Comparison of ENCODE assay signal across 22 cellular contexts in the genomic region with DNA sequence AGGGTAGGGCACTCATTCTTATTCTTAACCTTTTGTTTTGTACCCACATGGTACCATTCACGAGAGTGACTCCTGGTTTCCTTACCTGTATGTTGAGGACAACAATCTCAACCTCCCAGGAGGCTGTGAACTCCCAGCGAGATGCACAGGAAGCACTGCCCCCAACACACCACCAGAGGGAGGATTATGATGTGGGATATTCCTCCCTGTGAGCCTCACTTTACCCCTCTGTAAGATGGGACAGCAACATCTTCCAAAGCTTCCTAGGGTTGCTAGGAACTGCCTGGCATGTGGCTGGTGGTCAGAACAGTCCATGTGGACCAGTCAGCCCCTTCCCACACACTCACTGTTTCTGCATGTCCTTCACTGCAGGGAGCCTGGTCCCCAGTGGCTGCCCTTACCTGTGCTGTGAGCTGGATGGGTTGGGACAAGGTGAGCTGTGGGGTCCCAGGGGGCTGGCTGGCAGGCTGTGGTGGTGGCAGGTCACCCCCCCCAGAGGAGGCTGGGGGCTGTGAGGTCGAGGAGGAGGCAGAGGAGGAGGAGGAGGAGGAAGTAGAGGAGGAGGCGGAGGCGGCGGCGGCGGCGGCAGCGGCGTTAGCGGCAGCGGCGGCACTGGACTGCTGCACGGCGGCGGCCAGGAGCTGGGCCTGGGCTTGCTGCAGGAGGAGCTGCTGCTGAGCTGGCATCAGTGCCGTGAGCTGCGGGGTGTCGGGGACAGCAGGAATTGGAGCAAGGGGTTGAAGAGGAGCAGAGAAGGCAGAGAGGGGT.
A peak's percentile ranks its signal among the peaks of the same experiment; 100 is the strongest.
DNase-seq lines count a peak whose midpoint lies in the region; ATAC-seq and TF ChIP-seq lines count a peak whose summit lies in the region.
"Had no signal": no experiment of that assay in that cellular context is flagged by ENCODE, and none has a peak within 500 bp of the region (broad histone marks: within the 10 kb centered on the region; RNA-seq: fewer than 3 reads in every experiment).

No MANE protein-coding gene starts in this region.

- H3K4me2 ChIP-seq in Loucy (ENCODE audit: low read depth, low read length, poor library complexity, severe bottlenecking): no peak overlapping the region

- no peaks in the 10 kb centered on the region for H3K27me3 Mint-ChIP-seq in stimulated activated memory B cell treated with anti-CD40 and anti-IgM and Interleukin-4, amounts not matched to agents 10 μg/mL and 1 μg/mL and 100 μg/mL, for 72 hours
- H3K27me3 Mint-ChIP-seq: activated CD4-positive, alpha-beta T cell treated with anti-CD3 and anti-CD28 coated beads for 36 hours; dendritic cell treated with granulocyte-macrophage colony-stimulating factor and Interleukin-4, amounts not matched to agents 40 ng/mL and 50 ng/mL, for 4 days; T-cell had no signal

- H3K9ac ChIP-seq in Loucy (ENCODE audit: low read depth, low read length, poor library complexity, severe bottlenecking): no peak overlapping the region

- peaks cover 14% of the 10 kb centered on the region for H3K4me1 ChIP-seq in Loucy (ENCODE audit: insufficient read depth, low read length, poor library complexity, severe bottlenecking)

- H3K9me3 Mint-ChIP-seq in stimulated activated memory B cell treated with anti-CD40 and anti-IgM and Interleukin-4, amounts not matched to agents 10 μg/mL and 1 μg/mL and 100 μg/mL, for 72 hours: no peaks in the 10 kb centered on the region
- H3K9me3 Mint-ChIP-seq: activated T-cell treated with anti-CD3 and anti-CD28 coated beads, Interleukin-2, amount 50 U/mL, for 4 hours; dendritic cell treated with granulocyte-macrophage colony-stimulating factor and Interleukin-4, amounts not matched to agents 40 ng/mL and 50 ng/mL, for 4 days; nephron progenitor cell; T-cell had no signal

- ATAC-seq in stimulated activated memory B cell treated with anti-CD40 and anti-IgM and Interleukin-4, amounts not matched to agents 10 μg/mL and 1 μg/mL and 100 μg/mL, for 72 hours: no peak
- ATAC-seq in activated CD4-positive, CD25-positive, alpha-beta regulatory T cell treated with anti-CD3 and anti-CD28 coated beads, Interleukin-2, amount 50 U/mL, for 24 hours: no peak
- ATAC-seq: activated CD4-positive, alpha-beta T cell treated with anti-CD3 and anti-CD28 coated beads for 36 hours; activated T-cell treated with anti-CD3 and anti-CD28 coated beads, Interleukin-2, amount 50 U/mL, for 4 hours; sciatic nerve; T-cell had no signal

- H3K4me3 ChIP-seq in Loucy (ENCODE audit: low read length, poor library complexity, severe bottlenecking) (no peak overlapping the region), cardiac fibroblast (replicated peaks in 1 of 2; ENCODE audit: low read depth in 2 of 2, low read length in 2 of 2) (no peak overlapping the region)
- H3K4me3 ChIP-seq: esophagus muscularis mucosa, Peyer's patch, vagina had no signal

- no peaks in the 10 kb centered on the region for H3K36me3 ChIP-seq in Loucy (ENCODE audit: insufficient read depth, low read length)
- H3K36me3 ChIP-seq: esophagus muscularis mucosa, Peyer's patch, vagina had no signal

- peaks cover 83% of the 10 kb centered on the region for H3K4me1 Mint-ChIP-seq in stimulated activated memory B cell treated with anti-CD40 and anti-IgM and Interleukin-4, amounts not matched to agents 10 μg/mL and 1 μg/mL and 100 μg/mL, for 72 hours

- no peaks in the 10 kb centered on the region for H3K9me3 ChIP-seq in Loucy (ENCODE audit: insufficient read depth, low read depth, low read length)
- H3K9me3 ChIP-seq: esophagus muscularis mucosa, Peyer's patch, vagina had no signal

- H3F3A ChIP-seq in Loucy (ENCODE audit: low read depth): no peaks in the 10 kb centered on the region

- H3K79me2 ChIP-seq in Loucy (ENCODE audit: insufficient read depth, low read length): no peaks in the 10 kb centered on the region

- peak overlapping the region; percentile 56 for H3K4me3 Mint-ChIP-seq in stimulated activated memory B cell treated with anti-CD40 and anti-IgM and Interleukin-4, amounts not matched to agents 10 μg/mL and 1 μg/mL and 100 μg/mL, for 72 hours
- H3K4me3 Mint-ChIP-seq: activated CD4-positive, alpha-beta T cell treated with anti-CD3 and anti-CD28 coated beads for 36 hours; activated T-cell treated with anti-CD3 and anti-CD28 coated beads, Interleukin-2, amount 50 U/mL, for 4 hours; dendritic cell treated with granulocyte-macrophage colony-stimulating factor and Interleukin-4, amounts not matched to agents 40 ng/mL and 50 ng/mL, for 4 days; nephron progenitor cell; T-cell had no signal

- DNase-seq in cardiac fibroblast (ENCODE audit: low read depth in 2 of 2): no peak
- no peak for DNase-seq in HK-2 (ENCODE audit: unreplicated experiment)
- no peak for DNase-seq in COLO829 (ENCODE audit: low spot score)
- DNase-seq: activated CD4-positive, alpha-beta T cell treated with anti-CD3 and anti-CD28 coated beads for 36 hours; activated T-cell treated with anti-CD3 and anti-CD28 coated beads, Interleukin-2, amount 50 U/mL, for 4 hours; Calu3; KG1; NCI-H1694 treated with DMSO at 0.1 percent for 48 hours; NCI-H524; nephron progenitor cell; Peyer's patch; stimulated activated CD4-positive, alpha-beta T cell treated with anti-CD3 and anti-CD28 coated beads, Interleukin-4, amount 100 ng/mL, for 24 hours; stimulated activated naive CD4-positive, alpha-beta T cell; T-cell had no signal

- H4K20me1 ChIP-seq in Loucy (ENCODE audit: insufficient read depth, low read length, poor library complexity, severe bottlenecking): no peaks in the 10 kb centered on the region

- no peaks in the 10 kb centered on the region for H3K27me3 ChIP-seq in Loucy (ENCODE audit: insufficient read depth, low read length, poor library complexity, severe bottlenecking)
- H3K27me3 ChIP-seq: Peyer's patch, vagina had no signal

- H2AFZ ChIP-seq in Loucy (ENCODE audit: low read length): no peak overlapping the region

- no peaks in the 10 kb centered on the region for H3K9me2 ChIP-seq in Loucy (replicated peaks; ENCODE audit: low read depth, low read length)

- peaks cover 65% of the 10 kb centered on the region for H3K36me3 Mint-ChIP-seq in stimulated activated memory B cell treated with anti-CD40 and anti-IgM and Interleukin-4, amounts not matched to agents 10 μg/mL and 1 μg/mL and 100 μg/mL, for 72 hours

- peak overlapping the region; percentile 83 for H3K27ac Mint-ChIP-seq in stimulated activated memory B cell treated with anti-CD40 and anti-IgM and Interleukin-4, amounts not matched to agents 10 μg/mL and 1 μg/mL and 100 μg/mL, for 72 hours
- H3K27ac Mint-ChIP-seq: dendritic cell treated with granulocyte-macrophage colony-stimulating factor and Interleukin-4, amounts not matched to agents 40 ng/mL and 50 ng/mL, for 4 days; nephron progenitor cell had no signal

- TF ChIP-seq CTCF in GM12873 (IDR thresholded peaks at IDR 0.05; ENCODE audit: insufficient read depth, low read depth, low read length, missing control alignments) (peak; percentile 65), Loucy (conservative IDR thresholded peaks at IDR 0.05; ENCODE audit: low read length) (peak; percentile 20; the same call in 1 of the 2 replicates), cardiac fibroblast (IDR thresholded peaks at IDR 0.05; ENCODE audit: low read depth, low read length) (peak; percentile 25)
